Comparison of ENCODE assay signal across 2 cellular contexts in the genomic region with DNA sequence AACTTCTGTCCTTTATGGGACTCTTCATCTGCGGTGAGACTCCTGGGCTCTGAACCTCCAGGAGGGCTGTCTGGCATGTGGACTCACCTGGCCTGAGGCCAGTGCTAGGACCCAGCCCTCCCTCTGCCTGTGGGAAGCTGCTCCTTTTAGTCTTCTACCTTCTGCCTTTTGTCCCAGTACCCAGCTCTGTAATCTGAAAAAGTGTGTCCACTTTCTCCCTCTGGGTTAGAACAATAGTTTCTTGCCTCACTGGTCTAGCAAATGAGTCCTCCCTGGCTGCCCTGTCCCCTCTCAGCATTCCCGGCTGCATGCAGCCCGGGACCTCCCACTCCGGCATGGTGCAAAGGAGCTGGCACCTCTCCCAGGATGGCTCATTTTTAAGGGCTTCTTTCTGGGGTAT.
TF ChIP-seq lines count a peak whose summit lies in the region.

No MANE protein-coding gene starts in this region.

TF ChIP-seq in A549, 52 proteins besides CTCF, POLR2A, EP300 and RAD21 (continued from another document):
- TF ChIP-seq, protein P1, sequence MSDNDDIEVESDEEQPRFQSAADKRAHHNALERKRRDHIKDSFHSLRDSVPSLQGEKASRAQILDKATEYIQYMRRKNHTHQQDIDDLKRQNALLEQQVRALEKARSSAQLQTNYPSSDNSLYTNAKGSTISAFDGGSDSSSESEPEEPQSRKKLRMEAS (IDR thresholded peaks at IDR 0.05) = 0 out of 2 replicates have a peak, but pooled peaks have one; percentile 17
- no peak for TF ChIP-seq ZFP36 (IDR thresholded peaks at IDR 0.05; ENCODE audit: borderline replicate concordance, partially characterized antibody)
- no peak for TF ChIP-seq PHF8 (IDR thresholded peaks at IDR 0.05; ENCODE audit: borderline replicate concordance, low read depth)
- TF ChIP-seq JUNB (IDR thresholded peaks at IDR 0.05) = no peak

TF ChIP-seq in GM23338, 12 proteins besides CTCF, POLR2A, EP300 and RAD21 (continued from another document):
- TF ChIP-seq, protein P2, sequence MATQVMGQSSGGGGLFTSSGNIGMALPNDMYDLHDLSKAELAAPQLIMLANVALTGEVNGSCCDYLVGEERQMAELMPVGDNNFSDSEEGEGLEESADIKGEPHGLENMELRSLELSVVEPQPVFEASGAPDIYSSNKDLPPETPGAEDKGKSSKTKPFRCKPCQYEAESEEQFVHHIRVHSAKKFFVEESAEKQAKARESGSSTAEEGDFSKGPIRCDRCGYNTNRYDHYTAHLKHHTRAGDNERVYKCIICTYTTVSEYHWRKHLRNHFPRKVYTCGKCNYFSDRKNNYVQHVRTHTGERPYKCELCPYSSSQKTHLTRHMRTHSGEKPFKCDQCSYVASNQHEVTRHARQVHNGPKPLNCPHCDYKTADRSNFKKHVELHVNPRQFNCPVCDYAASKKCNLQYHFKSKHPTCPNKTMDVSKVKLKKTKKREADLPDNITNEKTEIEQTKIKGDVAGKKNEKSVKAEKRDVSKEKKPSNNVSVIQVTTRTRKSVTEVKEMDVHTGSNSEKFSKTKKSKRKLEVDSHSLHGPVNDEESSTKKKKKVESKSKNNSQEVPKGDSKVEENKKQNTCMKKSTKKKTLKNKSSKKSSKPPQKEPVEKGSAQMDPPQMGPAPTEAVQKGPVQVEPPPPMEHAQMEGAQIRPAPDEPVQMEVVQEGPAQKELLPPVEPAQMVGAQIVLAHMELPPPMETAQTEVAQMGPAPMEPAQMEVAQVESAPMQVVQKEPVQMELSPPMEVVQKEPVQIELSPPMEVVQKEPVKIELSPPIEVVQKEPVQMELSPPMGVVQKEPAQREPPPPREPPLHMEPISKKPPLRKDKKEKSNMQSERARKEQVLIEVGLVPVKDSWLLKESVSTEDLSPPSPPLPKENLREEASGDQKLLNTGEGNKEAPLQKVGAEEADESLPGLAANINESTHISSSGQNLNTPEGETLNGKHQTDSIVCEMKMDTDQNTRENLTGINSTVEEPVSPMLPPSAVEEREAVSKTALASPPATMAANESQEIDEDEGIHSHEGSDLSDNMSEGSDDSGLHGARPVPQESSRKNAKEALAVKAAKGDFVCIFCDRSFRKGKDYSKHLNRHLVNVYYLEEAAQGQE (IDR thresholded peaks at IDR 0.05; ENCODE audit: unreplicated experiment) = no peak
- TF ChIP-seq, protein P3, sequence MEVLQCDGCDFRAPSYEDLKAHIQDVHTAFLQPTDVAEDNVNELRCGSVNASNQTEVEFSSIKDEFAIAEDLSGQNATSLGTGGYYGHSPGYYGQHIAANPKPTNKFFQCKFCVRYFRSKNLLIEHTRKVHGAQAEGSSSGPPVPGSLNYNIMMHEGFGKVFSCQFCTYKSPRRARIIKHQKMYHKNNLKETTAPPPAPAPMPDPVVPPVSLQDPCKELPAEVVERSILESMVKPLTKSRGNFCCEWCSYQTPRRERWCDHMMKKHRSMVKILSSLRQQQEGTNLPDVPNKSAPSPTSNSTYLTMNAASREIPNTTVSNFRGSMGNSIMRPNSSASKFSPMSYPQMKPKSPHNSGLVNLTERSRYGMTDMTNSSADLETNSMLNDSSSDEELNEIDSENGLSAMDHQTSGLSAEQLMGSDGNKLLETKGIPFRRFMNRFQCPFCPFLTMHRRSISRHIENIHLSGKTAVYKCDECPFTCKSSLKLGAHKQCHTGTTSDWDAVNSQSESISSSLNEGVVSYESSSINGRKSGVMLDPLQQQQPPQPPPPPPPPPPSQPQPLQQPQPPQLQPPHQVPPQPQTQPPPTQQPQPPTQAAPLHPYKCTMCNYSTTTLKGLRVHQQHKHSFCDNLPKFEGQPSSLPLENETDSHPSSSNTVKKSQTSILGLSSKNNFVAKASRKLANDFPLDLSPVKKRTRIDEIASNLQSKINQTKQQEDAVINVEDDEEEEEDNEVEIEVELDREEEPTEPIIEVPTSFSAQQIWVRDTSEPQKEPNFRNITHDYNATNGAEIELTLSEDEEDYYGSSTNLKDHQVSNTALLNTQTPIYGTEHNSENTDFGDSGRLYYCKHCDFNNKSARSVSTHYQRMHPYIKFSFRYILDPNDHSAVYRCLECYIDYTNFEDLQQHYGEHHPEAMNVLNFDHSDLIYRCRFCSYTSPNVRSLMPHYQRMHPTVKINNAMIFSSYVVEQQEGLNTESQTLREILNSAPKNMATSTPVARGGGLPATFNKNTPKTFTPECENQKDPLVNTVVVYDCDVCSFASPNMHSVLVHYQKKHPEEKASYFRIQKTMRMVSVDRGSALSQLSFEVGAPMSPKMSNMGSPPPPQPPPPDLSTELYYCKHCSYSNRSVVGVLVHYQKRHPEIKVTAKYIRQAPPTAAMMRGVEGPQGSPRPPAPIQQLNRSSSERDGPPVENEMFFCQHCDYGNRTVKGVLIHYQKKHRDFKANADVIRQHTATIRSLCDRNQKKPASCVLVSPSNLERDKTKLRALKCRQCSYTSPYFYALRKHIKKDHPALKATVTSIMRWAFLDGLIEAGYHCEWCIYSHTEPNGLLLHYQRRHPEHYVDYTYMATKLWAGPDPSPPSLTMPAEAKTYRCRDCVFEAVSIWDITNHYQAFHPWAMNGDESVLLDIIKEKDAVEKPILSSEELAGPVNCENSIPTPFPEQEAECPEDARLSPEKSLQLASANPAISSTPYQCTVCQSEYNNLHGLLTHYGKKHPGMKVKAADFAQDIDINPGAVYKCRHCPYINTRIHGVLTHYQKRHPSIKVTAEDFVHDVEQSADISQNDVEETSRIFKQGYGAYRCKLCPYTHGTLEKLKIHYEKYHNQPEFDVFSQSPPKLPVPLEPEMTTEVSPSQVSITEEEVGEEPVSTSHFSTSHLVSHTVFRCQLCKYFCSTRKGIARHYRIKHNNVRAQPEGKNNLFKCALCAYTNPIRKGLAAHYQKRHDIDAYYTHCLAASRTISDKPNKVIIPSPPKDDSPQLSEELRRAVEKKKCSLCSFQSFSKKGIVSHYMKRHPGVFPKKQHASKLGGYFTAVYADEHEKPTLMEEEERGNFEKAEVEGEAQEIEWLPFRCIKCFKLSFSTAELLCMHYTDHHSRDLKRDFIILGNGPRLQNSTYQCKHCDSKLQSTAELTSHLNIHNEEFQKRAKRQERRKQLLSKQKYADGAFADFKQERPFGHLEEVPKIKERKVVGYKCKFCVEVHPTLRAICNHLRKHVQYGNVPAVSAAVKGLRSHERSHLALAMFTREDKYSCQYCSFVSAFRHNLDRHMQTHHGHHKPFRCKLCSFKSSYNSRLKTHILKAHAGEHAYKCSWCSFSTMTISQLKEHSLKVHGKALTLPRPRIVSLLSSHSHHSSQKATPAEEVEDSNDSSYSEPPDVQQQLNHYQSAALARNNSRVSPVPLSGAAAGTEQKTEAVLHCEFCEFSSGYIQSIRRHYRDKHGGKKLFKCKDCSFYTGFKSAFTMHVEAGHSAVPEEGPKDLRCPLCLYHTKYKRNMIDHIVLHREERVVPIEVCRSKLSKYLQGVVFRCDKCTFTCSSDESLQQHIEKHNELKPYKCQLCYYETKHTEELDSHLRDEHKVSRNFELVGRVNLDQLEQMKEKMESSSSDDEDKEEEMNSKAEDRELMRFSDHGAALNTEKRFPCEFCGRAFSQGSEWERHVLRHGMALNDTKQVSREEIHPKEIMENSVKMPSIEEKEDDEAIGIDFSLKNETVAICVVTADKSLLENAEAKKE (CRISPR knock-in tag; IDR thresholded peaks at IDR 0.05) = no peak
- no peak for TF ChIP-seq NANOG (IDR thresholded peaks at IDR 0.05; ENCODE audit: borderline replicate concordance)
- no peak for TF ChIP-seq CREB1 (CRISPR knock-in tag; IDR thresholded peaks at IDR 0.05; ENCODE audit: low read depth)
- TF ChIP-seq ZNF114 (CRISPR knock-in tag; IDR thresholded peaks at IDR 0.05) = no peak
- no peak for TF ChIP-seq STAT1 (IDR thresholded peaks at IDR 0.05; ENCODE audit: unreplicated experiment)
- TF ChIP-seq EZH2phosphoT487 (IDR thresholded peaks at IDR 0.05; ENCODE audit: unreplicated experiment) = no peak
- TF ChIP-seq ZNF331 (CRISPR knock-in tag; IDR thresholded peaks at IDR 0.05; ENCODE audit: low read depth) = no peak
- TF ChIP-seq, protein P4, sequence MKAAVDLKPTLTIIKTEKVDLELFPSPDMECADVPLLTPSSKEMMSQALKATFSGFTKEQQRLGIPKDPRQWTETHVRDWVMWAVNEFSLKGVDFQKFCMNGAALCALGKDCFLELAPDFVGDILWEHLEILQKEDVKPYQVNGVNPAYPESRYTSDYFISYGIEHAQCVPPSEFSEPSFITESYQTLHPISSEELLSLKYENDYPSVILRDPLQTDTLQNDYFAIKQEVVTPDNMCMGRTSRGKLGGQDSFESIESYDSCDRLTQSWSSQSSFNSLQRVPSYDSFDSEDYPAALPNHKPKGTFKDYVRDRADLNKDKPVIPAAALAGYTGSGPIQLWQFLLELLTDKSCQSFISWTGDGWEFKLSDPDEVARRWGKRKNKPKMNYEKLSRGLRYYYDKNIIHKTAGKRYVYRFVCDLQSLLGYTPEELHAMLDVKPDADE (IDR thresholded peaks at IDR 0.05) = no peak
TF ChIP-seq in GM23338: peak in this region for 0.
